1 cellular context compared by ENCODE assay signal in the genomic region with DNA sequence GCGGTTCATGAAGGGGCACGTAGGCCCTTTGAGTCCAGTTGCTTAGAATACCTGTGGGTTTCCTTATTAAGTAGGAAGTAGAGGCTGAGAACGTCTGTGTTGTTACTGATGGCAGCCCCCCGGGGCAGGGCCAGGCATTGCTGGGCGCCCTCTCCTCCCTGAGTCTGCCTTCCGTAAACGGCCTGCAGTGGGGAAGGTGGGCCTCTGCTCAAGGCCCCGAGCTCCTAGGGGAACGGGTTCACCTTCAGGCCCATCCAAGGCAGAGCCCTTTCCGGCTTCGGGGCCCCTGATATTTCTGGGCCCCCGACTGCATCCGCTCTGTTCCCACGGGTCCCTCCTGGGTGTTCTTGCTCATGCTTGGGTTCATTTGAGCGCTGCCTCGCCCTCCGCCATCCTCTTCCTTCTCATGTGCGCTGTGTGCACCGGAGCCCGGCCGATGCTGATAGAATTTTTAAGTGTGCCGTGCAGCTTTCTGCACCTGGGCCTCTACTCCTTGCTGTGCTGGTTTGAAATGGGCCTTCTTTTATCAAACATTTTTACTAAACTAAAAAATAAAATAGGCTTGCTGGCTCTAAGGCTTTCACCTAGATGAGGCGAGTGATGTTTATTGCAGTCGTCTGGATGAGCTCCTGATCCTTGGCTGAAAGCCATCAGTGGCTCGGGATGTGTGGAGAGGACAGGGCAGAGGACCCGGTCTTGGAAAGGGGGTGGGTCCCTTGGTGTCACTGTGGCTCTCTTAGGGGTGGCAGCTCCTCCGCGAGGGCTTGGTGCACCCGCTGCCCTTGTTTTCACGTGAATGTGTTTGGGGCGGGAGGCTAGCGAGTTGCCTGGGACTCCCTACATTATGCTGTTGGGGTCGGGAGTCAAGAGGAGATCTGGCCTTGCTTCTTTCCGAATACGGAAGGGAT.
TF ChIP-seq lines count a peak whose summit lies in the region.

No MANE protein-coding gene starts in this region.

TF ChIP-seq in HepG2, 621 proteins besides CTCF, POLR2A, EP300 and RAD21 (continued from another document and continues in another):
- TF ChIP-seq, protein P1, sequence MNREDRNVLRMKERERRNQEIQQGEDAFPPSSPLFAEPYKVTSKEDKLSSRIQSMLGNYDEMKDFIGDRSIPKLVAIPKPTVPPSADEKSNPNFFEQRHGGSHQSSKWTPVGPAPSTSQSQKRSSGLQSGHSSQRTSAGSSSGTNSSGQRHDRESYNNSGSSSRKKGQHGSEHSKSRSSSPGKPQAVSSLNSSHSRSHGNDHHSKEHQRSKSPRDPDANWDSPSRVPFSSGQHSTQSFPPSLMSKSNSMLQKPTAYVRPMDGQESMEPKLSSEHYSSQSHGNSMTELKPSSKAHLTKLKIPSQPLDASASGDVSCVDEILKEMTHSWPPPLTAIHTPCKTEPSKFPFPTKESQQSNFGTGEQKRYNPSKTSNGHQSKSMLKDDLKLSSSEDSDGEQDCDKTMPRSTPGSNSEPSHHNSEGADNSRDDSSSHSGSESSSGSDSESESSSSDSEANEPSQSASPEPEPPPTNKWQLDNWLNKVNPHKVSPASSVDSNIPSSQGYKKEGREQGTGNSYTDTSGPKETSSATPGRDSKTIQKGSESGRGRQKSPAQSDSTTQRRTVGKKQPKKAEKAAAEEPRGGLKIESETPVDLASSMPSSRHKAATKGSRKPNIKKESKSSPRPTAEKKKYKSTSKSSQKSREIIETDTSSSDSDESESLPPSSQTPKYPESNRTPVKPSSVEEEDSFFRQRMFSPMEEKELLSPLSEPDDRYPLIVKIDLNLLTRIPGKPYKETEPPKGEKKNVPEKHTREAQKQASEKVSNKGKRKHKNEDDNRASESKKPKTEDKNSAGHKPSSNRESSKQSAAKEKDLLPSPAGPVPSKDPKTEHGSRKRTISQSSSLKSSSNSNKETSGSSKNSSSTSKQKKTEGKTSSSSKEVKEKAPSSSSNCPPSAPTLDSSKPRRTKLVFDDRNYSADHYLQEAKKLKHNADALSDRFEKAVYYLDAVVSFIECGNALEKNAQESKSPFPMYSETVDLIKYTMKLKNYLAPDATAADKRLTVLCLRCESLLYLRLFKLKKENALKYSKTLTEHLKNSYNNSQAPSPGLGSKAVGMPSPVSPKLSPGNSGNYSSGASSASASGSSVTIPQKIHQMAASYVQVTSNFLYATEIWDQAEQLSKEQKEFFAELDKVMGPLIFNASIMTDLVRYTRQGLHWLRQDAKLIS (CRISPR knock-in tag; IDR thresholded peaks at IDR 0.05) = no peak
- TF ChIP-seq ZNF710 (CRISPR knock-in tag; IDR thresholded peaks at IDR 0.05; ENCODE audit: borderline replicate concordance) (0 out of 2 replicates have a peak, but pooled peaks have one; percentile 5), CEBPG (CRISPR knock-in tag; IDR thresholded peaks at IDR 0.05) (no peak), ZNF572 (CRISPR knock-in tag; IDR thresholded peaks at IDR 0.05) (no peak), ZNF839 (CRISPR knock-in tag; IDR thresholded peaks at IDR 0.05; ENCODE audit: borderline replicate concordance) (no peak), IRF2 (CRISPR knock-in tag; IDR thresholded peaks at IDR 0.05) (no peak), ZNF512 (CRISPR knock-in tag; IDR thresholded peaks at IDR 0.05) (no peak), KDM2A (CRISPR knock-in tag; IDR thresholded peaks at IDR 0.05; ENCODE audit: borderline replicate concordance, low read depth) (peak; percentile 17; the same call in 1 of the 2 replicates), FLYWCH1 (CRISPR knock-in tag; IDR thresholded peaks at IDR 0.05) (no peak), JUNB (CRISPR knock-in tag; IDR thresholded peaks at IDR 0.05; ENCODE audit: borderline replicate concordance) (no peak), RBM22 (optimal IDR thresholded peaks at IDR 0.05; ENCODE audit: low read length) (no peak), AGO2 (optimal IDR thresholded peaks at IDR 0.05; ENCODE audit: low read depth, low read length) (peak; percentile 63), THAP11 (CRISPR knock-in tag; IDR thresholded peaks at IDR 0.05) (0 out of 2 replicates have a peak, but pooled peaks have one; percentile 10), ZNF124 (CRISPR knock-in tag; IDR thresholded peaks at IDR 0.05) (no peak), FOXA1 (IDR thresholded peaks at IDR 0.05) (no peak), FOXA1 (CRISPR knock-in tag; IDR thresholded peaks at IDR 0.05) (no peak), RFXAP (CRISPR knock-in tag; IDR thresholded peaks at IDR 0.05; ENCODE audit: borderline replicate concordance) (no peak), SAFB2 (CRISPR knock-in tag; IDR thresholded peaks at IDR 0.05; ENCODE audit: borderline replicate concordance, low read depth) (no peak), ZBTB37 (CRISPR knock-in tag; IDR thresholded peaks at IDR 0.05) (no peak), TCF7L2 (IDR thresholded peaks at IDR 0.05; ENCODE audit: low read depth, low read length) (no peak), ZGPAT (CRISPR knock-in tag; IDR thresholded peaks at IDR 0.05) (no peak), ZNF562 (CRISPR knock-in tag; IDR thresholded peaks at IDR 0.05; ENCODE audit: borderline replicate concordance) (no peak)
- TF ChIP-seq, protein P2, sequence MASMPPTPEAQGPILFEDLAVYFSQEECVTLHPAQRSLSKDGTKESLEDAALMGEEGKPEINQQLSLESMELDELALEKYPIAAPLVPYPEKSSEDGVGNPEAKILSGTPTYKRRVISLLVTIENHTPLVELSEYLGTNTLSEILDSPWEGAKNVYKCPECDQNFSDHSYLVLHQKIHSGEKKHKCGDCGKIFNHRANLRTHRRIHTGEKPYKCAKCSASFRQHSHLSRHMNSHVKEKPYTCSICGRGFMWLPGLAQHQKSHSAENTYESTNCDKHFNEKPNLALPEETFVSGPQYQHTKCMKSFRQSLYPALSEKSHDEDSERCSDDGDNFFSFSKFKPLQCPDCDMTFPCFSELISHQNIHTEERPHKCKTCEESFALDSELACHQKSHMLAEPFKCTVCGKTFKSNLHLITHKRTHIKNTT (CRISPR knock-in tag; IDR thresholded peaks at IDR 0.05) = no peak
- TF ChIP-seq, protein P3, sequence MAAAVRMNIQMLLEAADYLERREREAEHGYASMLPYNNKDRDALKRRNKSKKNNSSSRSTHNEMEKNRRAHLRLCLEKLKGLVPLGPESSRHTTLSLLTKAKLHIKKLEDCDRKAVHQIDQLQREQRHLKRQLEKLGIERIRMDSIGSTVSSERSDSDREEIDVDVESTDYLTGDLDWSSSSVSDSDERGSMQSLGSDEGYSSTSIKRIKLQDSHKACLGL (CRISPR knock-in tag; IDR thresholded peaks at IDR 0.05) = 0 out of 2 replicates have a peak, but pooled peaks have one; percentile 31
- TF ChIP-seq, protein P4, sequence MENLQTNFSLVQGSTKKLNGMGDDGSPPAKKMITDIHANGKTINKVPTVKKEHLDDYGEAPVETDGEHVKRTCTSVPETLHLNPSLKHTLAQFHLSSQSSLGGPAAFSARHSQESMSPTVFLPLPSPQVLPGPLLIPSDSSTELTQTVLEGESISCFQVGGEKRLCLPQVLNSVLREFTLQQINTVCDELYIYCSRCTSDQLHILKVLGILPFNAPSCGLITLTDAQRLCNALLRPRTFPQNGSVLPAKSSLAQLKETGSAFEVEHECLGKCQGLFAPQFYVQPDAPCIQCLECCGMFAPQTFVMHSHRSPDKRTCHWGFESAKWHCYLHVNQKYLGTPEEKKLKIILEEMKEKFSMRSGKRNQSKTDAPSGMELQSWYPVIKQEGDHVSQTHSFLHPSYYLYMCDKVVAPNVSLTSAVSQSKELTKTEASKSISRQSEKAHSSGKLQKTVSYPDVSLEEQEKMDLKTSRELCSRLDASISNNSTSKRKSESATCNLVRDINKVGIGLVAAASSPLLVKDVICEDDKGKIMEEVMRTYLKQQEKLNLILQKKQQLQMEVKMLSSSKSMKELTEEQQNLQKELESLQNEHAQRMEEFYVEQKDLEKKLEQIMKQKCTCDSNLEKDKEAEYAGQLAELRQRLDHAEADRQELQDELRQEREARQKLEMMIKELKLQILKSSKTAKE (CRISPR knock-in tag; IDR thresholded peaks at IDR 0.05; ENCODE audit: borderline replicate concordance) = no peak
- TF ChIP-seq, protein P5, sequence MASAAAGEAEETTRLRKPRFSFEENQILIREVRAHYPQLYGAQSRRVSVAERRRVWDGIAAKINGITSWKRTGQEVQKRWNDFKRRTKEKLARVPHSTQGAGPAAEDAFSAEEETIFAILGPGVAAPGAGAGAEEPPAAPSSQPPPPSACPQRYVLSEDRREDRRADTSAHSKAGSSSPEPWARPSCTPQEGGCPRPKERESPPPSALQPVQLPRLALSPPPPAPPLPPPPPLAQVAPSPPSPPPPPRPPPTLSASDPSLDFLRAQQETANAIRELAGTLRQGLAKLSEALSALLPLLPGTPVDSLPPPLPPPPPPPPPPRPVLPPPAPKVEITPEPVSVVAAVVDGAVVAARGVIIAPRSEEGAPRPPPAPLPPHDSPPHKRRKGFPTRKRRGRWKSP (CRISPR knock-in tag; IDR thresholded peaks at IDR 0.05) = no peak
- TF ChIP-seq, protein P6, sequence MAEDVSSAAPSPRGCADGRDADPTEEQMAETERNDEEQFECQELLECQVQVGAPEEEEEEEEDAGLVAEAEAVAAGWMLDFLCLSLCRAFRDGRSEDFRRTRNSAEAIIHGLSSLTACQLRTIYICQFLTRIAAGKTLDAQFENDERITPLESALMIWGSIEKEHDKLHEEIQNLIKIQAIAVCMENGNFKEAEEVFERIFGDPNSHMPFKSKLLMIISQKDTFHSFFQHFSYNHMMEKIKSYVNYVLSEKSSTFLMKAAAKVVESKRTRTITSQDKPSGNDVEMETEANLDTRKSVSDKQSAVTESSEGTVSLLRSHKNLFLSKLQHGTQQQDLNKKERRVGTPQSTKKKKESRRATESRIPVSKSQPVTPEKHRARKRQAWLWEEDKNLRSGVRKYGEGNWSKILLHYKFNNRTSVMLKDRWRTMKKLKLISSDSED (CRISPR knock-in tag; IDR thresholded peaks at IDR 0.05) = no peak
- TF ChIP-seq, protein P7, sequence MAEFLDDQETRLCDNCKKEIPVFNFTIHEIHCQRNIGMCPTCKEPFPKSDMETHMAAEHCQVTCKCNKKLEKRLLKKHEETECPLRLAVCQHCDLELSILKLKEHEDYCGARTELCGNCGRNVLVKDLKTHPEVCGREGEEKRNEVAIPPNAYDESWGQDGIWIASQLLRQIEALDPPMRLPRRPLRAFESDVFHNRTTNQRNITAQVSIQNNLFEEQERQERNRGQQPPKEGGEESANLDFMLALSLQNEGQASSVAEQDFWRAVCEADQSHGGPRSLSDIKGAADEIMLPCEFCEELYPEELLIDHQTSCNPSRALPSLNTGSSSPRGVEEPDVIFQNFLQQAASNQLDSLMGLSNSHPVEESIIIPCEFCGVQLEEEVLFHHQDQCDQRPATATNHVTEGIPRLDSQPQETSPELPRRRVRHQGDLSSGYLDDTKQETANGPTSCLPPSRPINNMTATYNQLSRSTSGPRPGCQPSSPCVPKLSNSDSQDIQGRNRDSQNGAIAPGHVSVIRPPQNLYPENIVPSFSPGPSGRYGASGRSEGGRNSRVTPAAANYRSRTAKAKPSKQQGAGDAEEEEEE (CRISPR knock-in tag; IDR thresholded peaks at IDR 0.05; ENCODE audit: borderline replicate concordance) = 0 out of 2 replicates have a peak, but pooled peaks have one; percentile 45
